In genomic region chr2:223943135-223943534, GRCh38 we compare ENCODE assay signal across 9 cellular contexts. TPM values are rescaled to one million over a fixed set of nuclear protein-coding genes. Genes with fewer than 3 reads are reported as not detected.
A peak's percentile ranks its signal among the peaks of the same experiment; 100 is the strongest.
DNase-seq lines count a peak whose midpoint lies in the region; ATAC-seq and TF ChIP-seq lines count a peak whose summit lies in the region.
"Had no signal": no experiment of that assay in that cellular context is flagged by ENCODE, and none has a peak within 500 bp of the region (broad histone marks: within the 10 kb centered on the region; RNA-seq: fewer than 3 reads in every experiment).

No MANE protein-coding gene starts in this region.

- peaks cover 51 to 55% of the 10 kb centered on the region in 2 donors for H3K4me1 Mint-ChIP-seq in natural killer cell

- H3K4me3 ChIP-seq in AG04450 (ENCODE audit: low read depth, low read length) (peak overlapping the region; percentile 91), HUES64 (ENCODE audit: low read length) (peak overlapping the region; percentile 97), choroid plexus epithelial cell (ENCODE audit: low read depth, low read length) (peak overlapping the region; percentile 98)
- no peak overlapping the region for H3K4me3 ChIP-seq in effector memory CD4-positive, alpha-beta T cell (ENCODE audit: insufficient read depth, low read depth, low read length, poor library complexity, severe bottlenecking)

- H3K27me3 ChIP-seq in AG04450 (ENCODE audit: control insufficient read depth, insufficient read depth, low read length), result no peaks in the 10 kb centered on the region
- no peaks in the 10 kb centered on the region for H3K27me3 ChIP-seq in HUES64 (ENCODE audit: insufficient read depth, low read length)
- H3K27me3 ChIP-seq in effector memory CD4-positive, alpha-beta T cell (replicated peaks; ENCODE audit: control insufficient read depth, insufficient read depth, low read length, poor library complexity, severe bottlenecking), result no peaks in the 10 kb centered on the region

- no peaks in the 10 kb centered on the region for H3K27me3 Mint-ChIP-seq in natural killer cell (ENCODE audit: low read depth in 2 of 2)

- no peaks in the 10 kb centered on the region for H3K36me3 Mint-ChIP-seq in natural killer cell

- no peak overlapping the region for H3K27ac ChIP-seq in AG04450 (ENCODE audit: low read depth, low read length)
- no peak overlapping the region for H3K27ac ChIP-seq in HUES64 (ENCODE audit: low read depth, low read length)
- H3K27ac ChIP-seq in effector memory CD4-positive, alpha-beta T cell (ENCODE audit: insufficient read depth, low read length, poor library complexity, severe bottlenecking), result no peak overlapping the region

- H3K9ac ChIP-seq in HUES64 (ENCODE audit: low read depth, low read length), result no peak overlapping the region

- intact Hi-C loops in natural killer cell (cut with micrococcal nuclease), result loop anchor here (5.0 kb wide), 1 partner anchor 106 kb away; the partner anchor contains the start of gene AP1S3

- peaks cover 29% of the 10 kb centered on the region for H3K4me1 ChIP-seq in HUES64 (ENCODE audit: insufficient read depth, low read length)
- H3K4me1 ChIP-seq in effector memory CD4-positive, alpha-beta T cell (ENCODE audit: control insufficient read depth, insufficient read depth, low read length, poor library complexity, severe bottlenecking), result peaks cover 11% of the 10 kb centered on the region

- H3K9me3 ChIP-seq in AG04450 (ENCODE audit: control insufficient read depth, insufficient read depth, low read length) (no peaks in the 10 kb centered on the region; the same call in 1 of the 2 replicates), HUES64 (ENCODE audit: insufficient read depth, low read depth, low read length) (no peaks in the 10 kb centered on the region)
- H3K9me3 ChIP-seq in effector memory CD4-positive, alpha-beta T cell (ENCODE audit: control insufficient read depth, low read length), result no peaks in the 10 kb centered on the region

- peak overlapping the region; percentile 81 to 86 for H3K27ac Mint-ChIP-seq in natural killer cell

- POLR2A ChIA-PET in AG04450 (lab: Yijun Ruan, JAX), result interaction anchor here (1.2 kb wide), 1 partner anchor 11 kb away, joined by 11 read pairs; no protein-coding TSS in a partner anchor

- TF ChIP-seq CTCF in AG04450 (IDR thresholded peaks at IDR 0.05; ENCODE audit: low read depth, low read length) (no peak), choroid plexus epithelial cell (conservative IDR thresholded peaks at IDR 0.05; ENCODE audit: low read depth, low read length) (no peak), natural killer cell (IDR thresholded peaks at IDR 0.05) (no peak)

- DNase-seq in AG04450 (ENCODE audit: low read depth, low spot score) (no peak), choroid plexus epithelial cell (ENCODE audit: low read depth) (no peak), natural killer cell (no peak), DMS79 treated with DMSO at 0.1 percent for 48 hours (lab: John Stamatoyannopoulos, UW) (no peak), NCI-H446 treated with DMSO at 0.1 percent for 48 hours (lab: John Stamatoyannopoulos, UW) (no peak), NCI-H2196 (lab: John Stamatoyannopoulos, UW; ENCODE audit: unreplicated experiment) (no peak)
- DNase-seq in effector memory CD4-positive, alpha-beta T cell, result no peak
- DNase-seq: activated CD8-positive, alpha-beta memory T cell treated with anti-CD3 and anti-CD28 coated beads, Interleukin-2, amount 50 U/mL, for 48 hours had no signal

- H3K4me3 Mint-ChIP-seq in natural killer cell, result peak overlapping the region; percentile 95

- no peaks in the 10 kb centered on the region for H3K9me3 Mint-ChIP-seq in natural killer cell

- CTCF ChIA-PET in AG04450 (lab: Charles Lee), result interaction anchor here (0.5 kb wide), 1 partner anchor 373 kb away, joined by 3 read pairs; no protein-coding TSS in a partner anchor

- 69% methylated on average over 1 of the region's 1 CpG for WGBS in HUES64

- H3K36me3 ChIP-seq in HUES64 (ENCODE audit: insufficient read depth, low read length), result no peaks in the 10 kb centered on the region
- H3K36me3 ChIP-seq in effector memory CD4-positive, alpha-beta T cell (ENCODE audit: control insufficient read depth, insufficient read depth, low read length), result no peaks in the 10 kb centered on the region

- no peak for ATAC-seq in natural killer cell

RNA-seq across cellular contexts. Expression of gene WDFY1, which starts 2.0 kb away (rescaled TPM):
- polyA plus RNA-seq in AG04450 (2011; rRNA removed), result 67.8 and 74.8 TPM in 2 replicates
- 217 and 252 TPM in 2 replicates for polyA minus RNA-seq in AG04450 (2011; rRNA and poly(A)+ RNA removed)
- 46.1 TPM for polyA plus RNA-seq in HUES64 (2013, experiment 1 of 2)
- 52.5 TPM for polyA plus RNA-seq in HUES64 (2013, experiment 2 of 2)
- total RNA-seq in natural killer cell, result 10 to 100 TPM; 90.2 to 96.2 (median 92.0) TPM

RNA-seq across cellular contexts. Expression of gene MRPL44, which starts 14.1 kb away (rescaled TPM):
- polyA plus RNA-seq in AG04450 (2011; rRNA removed), result 22.0 and 24.3 TPM in 2 replicates
- polyA minus RNA-seq in AG04450 (2011; rRNA and poly(A)+ RNA removed), result 7.4 and 8.0 TPM in 2 replicates
- 45.3 TPM for polyA plus RNA-seq in HUES64 (2013, experiment 1 of 2)
- 41.3 TPM for polyA plus RNA-seq in HUES64 (2013, experiment 2 of 2)
- 10 to 100 TPM; 27.6 to 35.1 (median 31.0) TPM for total RNA-seq in natural killer cell
